ENCODE assay signal across 17 cellular contexts in the genomic region with DNA sequence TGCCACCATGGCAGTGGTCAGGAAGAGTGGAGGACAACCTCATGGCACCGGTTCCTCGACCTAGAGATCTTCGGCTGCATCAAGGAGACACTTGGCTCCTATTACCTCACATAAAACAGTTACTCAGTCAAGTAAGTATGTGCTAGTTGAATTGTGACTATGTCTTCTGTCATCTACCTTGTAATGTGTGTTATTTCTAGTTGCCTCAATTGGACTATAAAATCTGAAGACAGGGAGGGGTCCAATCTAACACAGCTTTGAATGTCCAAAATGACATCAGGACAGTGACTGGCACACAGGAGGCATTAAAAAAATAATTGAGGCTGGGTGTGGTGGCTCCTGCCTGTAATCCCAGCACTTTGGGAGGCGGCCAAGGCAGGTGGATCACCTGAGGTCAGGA.
"Had no signal": no experiment of that assay in that cellular context is flagged by ENCODE, and none has a peak within 500 bp of the region (broad histone marks: within the 10 kb centered on the region; RNA-seq: fewer than 3 reads in every experiment).

No MANE protein-coding gene starts in this region.

- FAIRE-seq: pancreas, TTC549 had no signal

- H3K4me1 ChIP-seq: ascending aorta, pancreas, uterus had no signal

- H3K4me3 Mint-ChIP-seq: activated naive CD8-positive, alpha-beta T cell treated with anti-CD3 and anti-CD28 coated beads, Interleukin-2, amount 50 U/mL, for 24 hours; activated T-cell treated with anti-CD3 and anti-CD28 coated beads, Interleukin-2, amount 50 U/mL, for 4 hours; neural crest cell; stimulated activated naive CD8-positive, alpha-beta T cell treated with anti-CD3 and anti-CD28 coated beads, Interleukin-15, amount 100 ng/mL, for 72 hours; T-helper 1 cell treated with Interleukin-12 subunit alpha and Interleukin-12 subunit beta and Interleukin-4 antibody, amounts not matched to agents 30 μg/mL and 1 μg/mL, for 36 hours had no signal

- H3K9me3 ChIP-seq: ascending aorta, gastrocnemius medialis, pancreas, thoracic aorta, uterus had no signal

- H3K27me3 Mint-ChIP-seq: activated naive CD8-positive, alpha-beta T cell treated with anti-CD3 and anti-CD28 coated beads, Interleukin-2, amount 50 U/mL, for 24 hours; stimulated activated naive CD8-positive, alpha-beta T cell treated with anti-CD3 and anti-CD28 coated beads, Interleukin-15, amount 100 ng/mL, for 72 hours had no signal

- H3K4me1 Mint-ChIP-seq: neural crest cell; stimulated activated naive CD8-positive, alpha-beta T cell treated with anti-CD3 and anti-CD28 coated beads, Interleukin-15, amount 100 ng/mL, for 72 hours had no signal

- H3K36me3 ChIP-seq: pancreas, uterus had no signal

- H3K27ac Mint-ChIP-seq: activated naive CD8-positive, alpha-beta T cell treated with anti-CD3 and anti-CD28 coated beads, Interleukin-2, amount 50 U/mL, for 24 hours; T-helper 1 cell treated with Interleukin-12 subunit alpha and Interleukin-12 subunit beta and Interleukin-4 antibody, amounts not matched to agents 30 μg/mL and 1 μg/mL, for 36 hours had no signal

- H3K27ac ChIP-seq: ascending aorta, pancreas, thoracic aorta, uterus had no signal

- DNase-seq: activated gamma-delta T cell; activated naive CD8-positive, alpha-beta T cell treated with anti-CD3 and anti-CD28 coated beads, Interleukin-2, amount 50 U/mL, for 24 hours; activated T-cell treated with anti-CD3 and anti-CD28 coated beads, Interleukin-2, amount 50 U/mL, for 4 hours; gastrocnemius medialis; islet precursor cell; left ventricle myocardium superior; pancreas; stimulated activated CD4-positive, alpha-beta T cell treated with anti-CD3 and anti-CD28 coated beads, Interleukin-4, amount 100 ng/mL, for 1 hour; stimulated activated CD8-positive, alpha-beta memory T cell treated with anti-CD3 and anti-CD28 coated beads, Interleukin-4, amount 100 ng/mL, for 48 hours; stimulated activated naive CD8-positive, alpha-beta T cell treated with anti-CD3 and anti-CD28 coated beads, Interleukin-15, amount 100 ng/mL, for 72 hours; uterus had no signal

- H3K4me3 ChIP-seq: ascending aorta, gastrocnemius medialis, pancreas, thoracic aorta, uterus had no signal

- ATAC-seq: activated CD4-positive, CD25-positive, alpha-beta regulatory T cell treated with anti-CD3 and anti-CD28 coated beads, Interleukin-2, amount 50 U/mL, for 24 hours; activated naive CD8-positive, alpha-beta T cell treated with anti-CD3 and anti-CD28 coated beads, Interleukin-2, amount 50 U/mL, for 24 hours; activated T-cell treated with anti-CD3 and anti-CD28 coated beads, Interleukin-2, amount 50 U/mL, for 4 hours; gastrocnemius medialis; left ventricle myocardium superior; pancreas; stimulated activated naive CD8-positive, alpha-beta T cell treated with anti-CD3 and anti-CD28 coated beads, Interleukin-15, amount 100 ng/mL, for 72 hours had no signal

- H3K9me3 Mint-ChIP-seq: activated naive CD8-positive, alpha-beta T cell treated with anti-CD3 and anti-CD28 coated beads, Interleukin-2, amount 50 U/mL, for 24 hours; activated T-cell treated with anti-CD3 and anti-CD28 coated beads, Interleukin-2, amount 50 U/mL, for 4 hours; neural crest cell; stimulated activated naive CD8-positive, alpha-beta T cell treated with anti-CD3 and anti-CD28 coated beads, Interleukin-15, amount 100 ng/mL, for 72 hours; T-helper 1 cell treated with Interleukin-12 subunit alpha and Interleukin-12 subunit beta and Interleukin-4 antibody, amounts not matched to agents 30 μg/mL and 1 μg/mL, for 36 hours had no signal

- H3K27me3 ChIP-seq: ascending aorta, gastrocnemius medialis, pancreas, uterus had no signal
